In genomic region chr18:49082714-49083688, GRCh38 we compare ENCODE assay signal across 25 cellular contexts.
DNase-seq lines count a peak whose midpoint lies in the region; ATAC-seq, FAIRE-seq and TF ChIP-seq lines count a peak whose summit lies in the region.
"Had no signal": no experiment of that assay in that cellular context is flagged by ENCODE, and none has a peak within 500 bp of the region (broad histone marks: within the 10 kb centered on the region; RNA-seq: fewer than 3 reads in every experiment).

No MANE protein-coding gene starts in this region.

- H3K27ac Mint-ChIP-seq in T-helper 2 cell treated with Interferon-gamma antibody and Interleukin-4, amounts not matched to agents 5 μg/mL and 100 μg/mL, for 36 hours = peak overlapping the region; percentile 35

- TF ChIP-seq CTCF in HepG2 (CRISPR knock-in tag; IDR thresholded peaks at IDR 0.05) (no peak), right lobe of liver (IDR thresholded peaks at IDR 0.05) (no peak)

- intact Hi-C loops in HepG2 (cut with micrococcal nuclease; ENCODE audit: unreplicated experiment) = no loop called here
- intact Hi-C loops in right lobe of liver (cut with DNase I) = no loop called here
- intact Hi-C loops in right cardiac atrium (cut with DNase I) = no loop called here

- CTCF ChIA-PET in HepG2 (lab: Yijun Ruan, JAX; ENCODE audit: low intra/inter-chr PET ratio, low total read pairs) = no interaction called here

- DNase-seq in HepG2 (ENCODE audit: low spot score) = peak; percentile 25
- no peak for DNase-seq in right lobe of liver
- DNase-seq in T-helper 2 cell treated with Interferon-gamma antibody and Interleukin-4, amounts not matched to agents 5 μg/mL and 100 μg/mL, for 36 hours (ENCODE audit: low spot score) = no peak
- DNase-seq in right cardiac atrium = no peak
- DNase-seq in Karpas-422 = no peak
- DNase-seq in DMS79 (lab: John Stamatoyannopoulos, UW) = no peak
- DNase-seq: activated naive CD4-positive, alpha-beta T cell treated with Interleukin-2 at 50 U/mL for 16 hours; activated T-cell treated with anti-CD3 and anti-CD28 coated beads, Interleukin-2, amount 50 U/mL, for 1 hour; anterior cingulate cortex; caudate nucleus; dorsolateral prefrontal cortex; mesendoderm; naive thymus-derived CD4-positive, alpha-beta T cell; NCI-H1694; NCI-H82; SHP77; sigmoid colon; substantia nigra; WERI-Rb-1 had no signal

- no peaks in the 10 kb centered on the region for H3K27me3 Mint-ChIP-seq in T-helper 2 cell treated with Interferon-gamma antibody and Interleukin-4, amounts not matched to agents 5 μg/mL and 100 μg/mL, for 36 hours (ENCODE audit: low read depth)
- H3K27me3 Mint-ChIP-seq: IgD-negative memory B cell; naive thymus-derived CD4-positive, alpha-beta T cell had no signal

- TF ChIP-seq EP300 in HepG2 (IDR thresholded peaks at IDR 0.05; ENCODE audit: low read depth in 2 of 2, low read length in 2 of 2) (no peak), HepG2 (CRISPR knock-in tag; IDR thresholded peaks at IDR 0.05; ENCODE audit: borderline replicate concordance) (no peak)

- FAIRE-seq in HepG2 (lab: Jason Lieb, UNC) = no peak
- FAIRE-seq in islet of Langerhans (lab: Jason Lieb, UNC) = peak; percentile 47
- FAIRE-seq: H1, urothelium cell line had no signal

- H3K27ac ChIP-seq in HepG2 (ENCODE audit: extremely low read length, insufficient read depth, low read length) (no peak overlapping the region), right lobe of liver (no peak overlapping the region), right cardiac atrium (ENCODE audit: low read length) (no peak overlapping the region), Karpas-422 (ENCODE audit: low read length) (no peak overlapping the region)
- H3K27ac ChIP-seq: BLaER1 treated with 17β-estradiol and CSF1 and Interleukin-3, amounts not matched to agents 10 nM and 100 nM; dorsolateral prefrontal cortex; sigmoid colon; WERI-Rb-1 had no signal

- H3K27me3 ChIP-seq in HepG2 (ENCODE audit: control insufficient read depth in 1 of 2, insufficient read depth in 2 of 2, low read length in 2 of 2) (no peaks in the 10 kb centered on the region), right lobe of liver (no peaks in the 10 kb centered on the region), right cardiac atrium (ENCODE audit: control insufficient read depth, insufficient read depth) (no peaks in the 10 kb centered on the region), Karpas-422 (ENCODE audit: low read length) (no peaks in the 10 kb centered on the region)
- H3K27me3 ChIP-seq: BLaER1 treated with 17β-estradiol and CSF1 and Interleukin-3, amounts not matched to agents 10 nM and 100 nM; dorsolateral prefrontal cortex; sigmoid colon had no signal

- H2AFZ ChIP-seq in HepG2 (ENCODE audit: low read length) (no peak overlapping the region), Karpas-422 (ENCODE audit: low read length) (no peak overlapping the region)

- TSS peak; percentile 14 for BruUV-seq in HepG2 (replicated peaks; lab: Mats Ljungman, UMichigan)

- ATAC-seq in HepG2 (no peak), right lobe of liver (no peak), right cardiac atrium (no peak), HG02623 (IDR thresholded peaks at IDR 0.05; ENCODE audit: unreplicated experiment) (no peak)
- ATAC-seq: naive thymus-derived CD4-positive, alpha-beta T cell had no signal

- H3K36me3 Mint-ChIP-seq in T-helper 2 cell treated with Interferon-gamma antibody and Interleukin-4, amounts not matched to agents 5 μg/mL and 100 μg/mL, for 36 hours (ENCODE audit: low read depth) = peaks cover 13% of the 10 kb centered on the region

- H3K79me2 ChIP-seq in HepG2 (ENCODE audit: insufficient read depth, low read length) (no peaks in the 10 kb centered on the region), Karpas-422 (ENCODE audit: low read length) (no peaks in the 10 kb centered on the region)

- H3K9ac ChIP-seq in HepG2 (ENCODE audit: insufficient read depth, low read depth, low read length) (no peak overlapping the region), Karpas-422 (ENCODE audit: low read length) (no peak overlapping the region)
- H3K9ac ChIP-seq: BLaER1 treated with 17β-estradiol and CSF1 and Interleukin-3, amounts not matched to agents 10 nM and 100 nM had no signal

- H3K36me3 ChIP-seq in HepG2 (replicated peaks in 1 of 2; ENCODE audit: control insufficient read depth in 1 of 2, insufficient read depth in 2 of 2, low read length in 2 of 2) = no peaks in the 10 kb centered on the region
- H3K36me3 ChIP-seq in right lobe of liver = no peaks in the 10 kb centered on the region
- H3K36me3 ChIP-seq in Karpas-422 (ENCODE audit: insufficient read depth, low read length) = no peaks in the 10 kb centered on the region
- H3K36me3 ChIP-seq: sigmoid colon had no signal

- POLR2A ChIA-PET in HepG2 (lab: Yijun Ruan, JAX) = no interaction called here

- H3K4me2 ChIP-seq in HepG2 (ENCODE audit: low read depth, low read length) = no peak overlapping the region
- no peak overlapping the region for H3K4me2 ChIP-seq in Karpas-422 (ENCODE audit: low read depth, low read length, poor library complexity, severe bottlenecking)
- H3K4me2 ChIP-seq: BLaER1 treated with 17β-estradiol and CSF1 and Interleukin-3, amounts not matched to agents 10 nM and 100 nM had no signal

- H3K4me3 Mint-ChIP-seq in T-helper 2 cell treated with Interferon-gamma antibody and Interleukin-4, amounts not matched to agents 5 μg/mL and 100 μg/mL, for 36 hours = peak overlapping the region; percentile 51
- H3K4me3 Mint-ChIP-seq: IgD-negative memory B cell had no signal

- in situ Hi-C loops in HepG2 (cut with HindIII; ENCODE audit: extremely low pct_ligation_motif_present, low pct_unique_long_range_greater_than_20kb) = no loop called here

- peaks cover 5% of the 10 kb centered on the region for H3K9me3 Mint-ChIP-seq in T-helper 2 cell treated with Interferon-gamma antibody and Interleukin-4, amounts not matched to agents 5 μg/mL and 100 μg/mL, for 36 hours

- peaks cover 32% of the 10 kb centered on the region for H3K4me1 Mint-ChIP-seq in T-helper 2 cell treated with Interferon-gamma antibody and Interleukin-4, amounts not matched to agents 5 μg/mL and 100 μg/mL, for 36 hours (ENCODE audit: low read depth)

- TF ChIP-seq POLR2A in HepG2 (IDR thresholded peaks at IDR 0.05; ENCODE audit: insufficient read depth in 1 of 2, low read depth in 2 of 2, low read length in 2 of 2) (no peak), right lobe of liver (IDR thresholded peaks at IDR 0.05) (no peak)

- H3K9me3 ChIP-seq in HepG2 (ENCODE audit: low read length) (no peaks in the 10 kb centered on the region), right lobe of liver (no peaks in the 10 kb centered on the region), right cardiac atrium (ENCODE audit: control insufficient read depth, low read length) (no peaks in the 10 kb centered on the region), Karpas-422 (ENCODE audit: low read length) (no peaks in the 10 kb centered on the region)
- H3K9me3 ChIP-seq: sigmoid colon had no signal

- H3K4me3 ChIP-seq in HepG2 (replicated peaks in 1 of 3; ENCODE audit: insufficient read depth in 1 of 3, low read depth in 2 of 3, low read length in 3 of 3) (no peak overlapping the region), right lobe of liver (no peak overlapping the region), right cardiac atrium (ENCODE audit: low read length) (no peak overlapping the region), Karpas-422 (ENCODE audit: low read length) (no peak overlapping the region)
- H3K4me3 ChIP-seq: BLaER1 treated with 17β-estradiol and CSF1 and Interleukin-3, amounts not matched to agents 10 nM and 100 nM; dorsolateral prefrontal cortex; sigmoid colon had no signal

- 88% methylated on average over 4 of the region's 4 CpGs for WGBS in HepG2 (ENCODE audit: low lambda C conversion rate)
- 92% methylated on average over 3 of the region's 4 CpGs for WGBS in right lobe of liver (ENCODE audit: insufficient coverage, low coverage, low lambda C conversion rate, missing lambda C conversion rate)
- WGBS in right cardiac atrium = 91% methylated on average over 4 of the region's 4 CpGs

- no peaks in the 10 kb centered on the region for H3K9me2 ChIP-seq in Karpas-422 (replicated peaks; ENCODE audit: insufficient read depth, low read length)

- no peak for TF ChIP-seq RAD21 in HepG2 (CRISPR knock-in tag; IDR thresholded peaks at IDR 0.05)

- H3K4me1 ChIP-seq in HepG2 (ENCODE audit: insufficient read depth, low read length) (peaks cover 5% of the 10 kb centered on the region; the same call in 1 of the 2 replicates), right lobe of liver (no peaks in the 10 kb centered on the region), right cardiac atrium (ENCODE audit: control insufficient read depth, insufficient read depth, low read length) (no peaks in the 10 kb centered on the region), Karpas-422 (ENCODE audit: low read length) (no peaks in the 10 kb centered on the region)
- H3K4me1 ChIP-seq: sigmoid colon had no signal

- H4K20me1 ChIP-seq in HepG2 (ENCODE audit: insufficient read depth, low read length) (no peaks in the 10 kb centered on the region), Karpas-422 (ENCODE audit: insufficient read depth, low read depth, low read length) (no peaks in the 10 kb centered on the region)
- H4K20me1 ChIP-seq: BLaER1 treated with 17β-estradiol and CSF1 and Interleukin-3, amounts not matched to agents 10 nM and 100 nM had no signal

TF ChIP-seq in HepG2, 621 proteins besides CTCF, POLR2A, EP300 and RAD21 (continues in another document):
- TF ChIP-seq ZNF335 (CRISPR knock-in tag; IDR thresholded peaks at IDR 0.05) (no peak), MTF1 (CRISPR knock-in tag; IDR thresholded peaks at IDR 0.05) (no peak)
